Comparison of ENCODE assay signal across 21 cellular contexts in genomic region chr5:176741566-176742211, GRCh38.
A peak's percentile ranks its signal among the peaks of the same experiment; 100 is the strongest.
DNase-seq lines count a peak whose midpoint lies in the region; ATAC-seq and TF ChIP-seq lines count a peak whose summit lies in the region.
"Had no signal": no experiment of that assay in that cellular context is flagged by ENCODE, and none has a peak within 500 bp of the region (broad histone marks: within the 10 kb centered on the region; RNA-seq: fewer than 3 reads in every experiment).

No MANE protein-coding gene starts in this region.

- no peaks in the 10 kb centered on the region for H3K36me3 Mint-ChIP-seq in activated T-cell treated with anti-CD3 and anti-CD28 coated beads, Interleukin-2, amount 50 U/mL, for 24 hours (ENCODE audit: low read depth)
- no peaks in the 10 kb centered on the region for H3K36me3 Mint-ChIP-seq in activated T-helper 17 cell treated with anti-CD3 and anti-CD28 coated beads, Interleukin-2, amount 50 U/mL, for 72 hours (ENCODE audit: low read depth)
- no peaks in the 10 kb centered on the region for H3K36me3 Mint-ChIP-seq in memory B cell
- no peaks in the 10 kb centered on the region for H3K36me3 Mint-ChIP-seq in type B pancreatic cell
- H3K36me3 Mint-ChIP-seq: CD4-positive, CD25-positive, alpha-beta regulatory T cell had no signal

- intact Hi-C loops in body of pancreas (cut with DNase I) (no loop called here), gastrocnemius medialis (cut with DNase I; ENCODE audit: low total_unique reads) (no loop called here)

- H3K9me3 Mint-ChIP-seq in activated T-cell treated with anti-CD3 and anti-CD28 coated beads, Interleukin-2, amount 50 U/mL, for 24 hours = no peaks in the 10 kb centered on the region
- no peaks in the 10 kb centered on the region for H3K9me3 Mint-ChIP-seq in activated T-helper 17 cell treated with anti-CD3 and anti-CD28 coated beads, Interleukin-2, amount 50 U/mL, for 72 hours
- H3K9me3 Mint-ChIP-seq in memory B cell = no peaks in the 10 kb centered on the region
- H3K9me3 Mint-ChIP-seq in type B pancreatic cell = no peaks in the 10 kb centered on the region

- no peaks in the 10 kb centered on the region for H3K36me3 ChIP-seq in body of pancreas (replicated peaks in 1 of 2; ENCODE audit: insufficient read depth in 1 of 2, low read depth in 2 of 2)
- H3K36me3 ChIP-seq in gastrocnemius medialis = no peaks in the 10 kb centered on the region
- H3K36me3 ChIP-seq: gastroesophageal sphincter, upper lobe of left lung had no signal

- peaks cover 23% of the 10 kb centered on the region for H3K4me1 Mint-ChIP-seq in activated T-cell treated with anti-CD3 and anti-CD28 coated beads, Interleukin-2, amount 50 U/mL, for 24 hours (ENCODE audit: low read depth)
- peaks cover 16% of the 10 kb centered on the region for H3K4me1 Mint-ChIP-seq in activated T-helper 17 cell treated with anti-CD3 and anti-CD28 coated beads, Interleukin-2, amount 50 U/mL, for 72 hours
- H3K4me1 Mint-ChIP-seq in memory B cell (peaks cover 21% of the 10 kb centered on the region), type B pancreatic cell (ENCODE audit: unreplicated experiment) (peaks cover 48% of the 10 kb centered on the region)

- DNase-seq in activated T-cell treated with anti-CD3 and anti-CD28 coated beads, Interleukin-2, amount 50 U/mL, for 24 hours = peak; percentile 25
- no peak for DNase-seq in activated T-cell treated with anti-CD3 and anti-CD28 coated beads, Interleukin-2, amount 50 U/mL, for 1 hour
- peak in 1 of 2 donors; percentile 9 for DNase-seq in memory B cell (ENCODE audit: low spot score in 2 of 2)
- DNase-seq in type B pancreatic cell (ENCODE audit: extremely low spot score, unreplicated experiment) = peak; percentile 45
- DNase-seq in body of pancreas = no peak
- DNase-seq in activated gamma-delta T cell (lab: John Stamatoyannopoulos, UW) = no peak
- no peak for DNase-seq in gastrocnemius medialis
- DNase-seq: activated CD4-positive, alpha-beta T cell treated with anti-CD3 and anti-CD28 coated beads, Interleukin-2, amount 50 U/mL, for 4 hours; CD4-positive, CD25-positive, alpha-beta regulatory T cell; DMS79; MM.1S; NCI-H1694 treated with DMSO at 0.1 percent for 48 hours; NCI-H345; stimulated activated CD4-positive, alpha-beta T cell treated with anti-CD3 and anti-CD28 coated beads, Interleukin-12 subunit alpha, Interleukin-12 subunit beta, amount 100 ng/mL, for 4 hours; stimulated activated naive CD4-positive, alpha-beta T cell treated with Interleukin-2 at 50 U/mL for 16 hours had no signal

- no peak overlapping the region for H3K27ac ChIP-seq in body of pancreas
- no peak overlapping the region for H3K27ac ChIP-seq in gastrocnemius medialis
- H3K27ac ChIP-seq: A549, epithelial cell of prostate, gastroesophageal sphincter, upper lobe of left lung had no signal

- in situ Hi-C loops in gastrocnemius medialis (cut with MboI; ENCODE audit: low sequenced_read_pairs in 4 of 4) = no loop called here

- ATAC-seq in activated T-helper 17 cell treated with anti-CD3 and anti-CD28 coated beads, Interleukin-2, amount 50 U/mL, for 72 hours (replicated peaks) = peak; percentile 42
- ATAC-seq in memory B cell (ENCODE audit: low read depth) (peak; percentile 70), body of pancreas (no peak), gastrocnemius medialis (no peak)
- ATAC-seq: A549, gastroesophageal sphincter had no signal

- H3K4me3 Mint-ChIP-seq in activated T-cell treated with anti-CD3 and anti-CD28 coated beads, Interleukin-2, amount 50 U/mL, for 24 hours = no peak overlapping the region
- H3K4me3 Mint-ChIP-seq in activated T-helper 17 cell treated with anti-CD3 and anti-CD28 coated beads, Interleukin-2, amount 50 U/mL, for 72 hours = no peak overlapping the region
- H3K4me3 Mint-ChIP-seq in memory B cell (no peak overlapping the region), type B pancreatic cell (peak overlapping the region; percentile 50)

- H3K4me1 ChIP-seq in body of pancreas = peaks cover 8% of the 10 kb centered on the region
- H3K4me1 ChIP-seq in gastrocnemius medialis = no peaks in the 10 kb centered on the region
- H3K4me1 ChIP-seq: A549 had no signal

- H3K27ac Mint-ChIP-seq in activated T-cell treated with anti-CD3 and anti-CD28 coated beads, Interleukin-2, amount 50 U/mL, for 24 hours = no peak overlapping the region
- H3K27ac Mint-ChIP-seq in activated T-helper 17 cell treated with anti-CD3 and anti-CD28 coated beads, Interleukin-2, amount 50 U/mL, for 72 hours = no peak overlapping the region
- H3K27ac Mint-ChIP-seq in memory B cell (no peak overlapping the region), type B pancreatic cell (no peak overlapping the region)
- H3K27ac Mint-ChIP-seq: CD4-positive, CD25-positive, alpha-beta regulatory T cell; progenitor cell of endocrine pancreas had no signal

- H3K9me3 ChIP-seq in body of pancreas = no peaks in the 10 kb centered on the region
- no peaks in the 10 kb centered on the region for H3K9me3 ChIP-seq in gastrocnemius medialis
- H3K9me3 ChIP-seq: A549, gastroesophageal sphincter, upper lobe of left lung had no signal

- H3K4me3 ChIP-seq in body of pancreas = no peak overlapping the region
- H3K4me3 ChIP-seq in gastrocnemius medialis = no peak overlapping the region
- H3K4me3 ChIP-seq: A549, gastroesophageal sphincter, upper lobe of left lung had no signal

- H3K27me3 ChIP-seq in body of pancreas (peaks cover 0 to 8% of the 10 kb centered on the region in 2 donors), gastrocnemius medialis (peaks cover 56 to 64% (median 63%) of the 10 kb centered on the region in 3 donors)

- H3K27me3 Mint-ChIP-seq in activated T-cell treated with anti-CD3 and anti-CD28 coated beads, Interleukin-2, amount 50 U/mL, for 24 hours = peaks cover 86% of the 10 kb centered on the region
- H3K27me3 Mint-ChIP-seq in activated T-helper 17 cell treated with anti-CD3 and anti-CD28 coated beads, Interleukin-2, amount 50 U/mL, for 72 hours = peaks cover 47% of the 10 kb centered on the region
- H3K27me3 Mint-ChIP-seq in memory B cell (peaks cover 28% of the 10 kb centered on the region), type B pancreatic cell (peaks cover 57% of the 10 kb centered on the region)

- TF ChIP-seq POLR2A in body of pancreas (IDR thresholded peaks at IDR 0.05) (no peak), gastrocnemius medialis (IDR thresholded peaks at IDR 0.05) (no peak)

- 44 to 46% methylated on average over 11 of the region's 11 CpGs for WGBS in body of pancreas, 2 donors

- TF ChIP-seq CTCF in type B pancreatic cell (conservative IDR thresholded peaks at IDR 0.05) (no peak), body of pancreas (IDR thresholded peaks at IDR 0.05) (no peak), gastrocnemius medialis (IDR thresholded peaks at IDR 0.05 in 4 of 5, conservative IDR thresholded peaks at IDR 0.05 in 1 of 5) (no peak)

Comparison
In these comparisons a context has a peak if more than half of its experiments do, and no peak if none do; other contexts are left out.
1. DNase-seq: peak in activated T-cell treated with anti-CD3 and anti-CD28 coated beads, Interleukin-2, amount 50 U/mL, for 24 hours (single experiment) and type B pancreatic cell (single experiment); none in activated T-cell treated with anti-CD3 and anti-CD28 coated beads, Interleukin-2, amount 50 U/mL, for 1 hour (single experiment), body of pancreas (0 of 4), activated gamma-delta T cell (single experiment) and gastrocnemius medialis (0 of 2).
2. ATAC-seq: peak in activated T-helper 17 cell treated with anti-CD3 and anti-CD28 coated beads, Interleukin-2, amount 50 U/mL, for 72 hours (single experiment) and memory B cell (single experiment); none in body of pancreas (single experiment) and gastrocnemius medialis (0 of 2).